22 cellular contexts compared by ENCODE assay signal in genomic region chr16:82763371-82763770, GRCh38.
DNase-seq lines count a peak whose midpoint lies in the region; ATAC-seq, FAIRE-seq and TF ChIP-seq lines count a peak whose summit lies in the region.
"Had no signal": no experiment of that assay in that cellular context is flagged by ENCODE, and none has a peak within 500 bp of the region (broad histone marks: within the 10 kb centered on the region; RNA-seq: fewer than 3 reads in every experiment).

No MANE protein-coding gene starts in this region.

- DNase-seq in HepG2 (ENCODE audit: low spot score): no peak
- DNase-seq in right lobe of liver: no peak
- DNase-seq in ascending aorta (ENCODE audit: low spot score in 2 of 2): no peak
- no peak for DNase-seq in neuronal stem cell (ENCODE audit: low spot score)
- DNase-seq in endothelial cell (ENCODE audit: low spot score): no peak
- DNase-seq in NCI-H1930 (lab: John Stamatoyannopoulos, UW): no peak
- no peak for DNase-seq in H9
- DNase-seq: Caco-2; CD4-positive, CD25-positive, alpha-beta regulatory T cell; CD8-positive, alpha-beta T cell; DMS153; DMS79; EL; GDM1; HFFc6 had no signal

- H2AK5ac ChIP-seq in neuronal stem cell (ENCODE audit: low read depth, low read length): no peak overlapping the region
- no peak overlapping the region for H2AK5ac ChIP-seq in H9 (ENCODE audit: insufficient read length, low read length)

- no TSS peak for BruUV-seq in HepG2 (replicated peaks; lab: Mats Ljungman, UMichigan)

- no peak for TF ChIP-seq RAD21 in HepG2 (CRISPR knock-in tag; IDR thresholded peaks at IDR 0.05)

- H3K9me3 ChIP-seq in HepG2 (ENCODE audit: low read length) (no peaks in the 10 kb centered on the region), right lobe of liver (no peaks in the 10 kb centered on the region), ascending aorta (no peaks in the 10 kb centered on the region), neuronal stem cell (replicated peaks in 1 of 2; ENCODE audit: control insufficient read depth in 2 of 2, insufficient read depth in 1 of 2, low read depth in 1 of 2, low read length in 2 of 2) (no peaks in the 10 kb centered on the region), H9 (ENCODE audit: control insufficient read depth, low read depth, low read length) (no peaks in the 10 kb centered on the region)
- H3K9me3 ChIP-seq: Caco-2, HAP-1 had no signal

- TF ChIP-seq CTCF in HepG2 (CRISPR knock-in tag; IDR thresholded peaks at IDR 0.05) (no peak), right lobe of liver (IDR thresholded peaks at IDR 0.05) (no peak), ascending aorta (IDR thresholded peaks at IDR 0.05) (no peak), endothelial cell (IDR thresholded peaks at IDR 0.05; ENCODE audit: unreplicated experiment) (no peak), H9 (conservative IDR thresholded peaks at IDR 0.05) (no peak)

- H4K8ac ChIP-seq in neuronal stem cell (ENCODE audit: low read depth, low read length) (no peak overlapping the region), H9 (replicated peaks; ENCODE audit: insufficient read length, low read depth, low read length) (no peak overlapping the region)

- H3K27me3 ChIP-seq in HepG2 (ENCODE audit: control insufficient read depth in 1 of 2, insufficient read depth in 2 of 2, low read length in 2 of 2): no peaks in the 10 kb centered on the region
- H3K27me3 ChIP-seq in right lobe of liver: no peaks in the 10 kb centered on the region
- H3K27me3 ChIP-seq in ascending aorta: no peaks in the 10 kb centered on the region
- no peaks in the 10 kb centered on the region for H3K27me3 ChIP-seq in neuronal stem cell (ENCODE audit: control insufficient read depth in 3 of 3, insufficient read depth in 3 of 3, low read depth in 1 of 3, low read length in 3 of 3)
- H3K27me3 ChIP-seq in H9 (ENCODE audit: insufficient read depth, low read length): no peaks in the 10 kb centered on the region
- H3K27me3 ChIP-seq: BLaER1 had no signal

- H3K4me2 ChIP-seq in HepG2 (ENCODE audit: low read depth, low read length) (no peak overlapping the region), neuronal stem cell (ENCODE audit: insufficient read depth, low read length, poor library complexity, severe bottlenecking) (no peak overlapping the region), H9 (ENCODE audit: insufficient read depth, insufficient read length, low read length) (no peak overlapping the region)
- H3K4me2 ChIP-seq: BLaER1, GM23338 had no signal

- H3K4ac ChIP-seq in neuronal stem cell (ENCODE audit: low read length) (no peak overlapping the region), H9 (ENCODE audit: low read depth, low read length) (no peak overlapping the region)

- H3K4me1 ChIP-seq in HepG2 (ENCODE audit: insufficient read depth, low read length) (no peaks in the 10 kb centered on the region), right lobe of liver (peaks cover 0 to 19% (median 0%) of the 10 kb centered on the region in 4 donors), ascending aorta (peaks cover 0 to 35% of the 10 kb centered on the region in 2 donors), neuronal stem cell (ENCODE audit: control insufficient read depth in 2 of 2, insufficient read depth in 1 of 2, low read depth in 1 of 2, low read length in 2 of 2) (no peaks in the 10 kb centered on the region), H9 (ENCODE audit: insufficient read depth, low read length) (no peaks in the 10 kb centered on the region)
- H3K4me1 ChIP-seq: Caco-2, HAP-1 had no signal

- intact Hi-C loops in HepG2 (cut with micrococcal nuclease; ENCODE audit: unreplicated experiment) (no loop called here), right lobe of liver (cut with DNase I) (no loop called here), ascending aorta (cut with DNase I) (loop anchor here (5.0 kb wide), 2 partner anchors 254 to 629 kb away; no protein-coding TSS in a partner anchor)

- H3K14ac ChIP-seq in neuronal stem cell (ENCODE audit: low read length) (no peak overlapping the region), H9 (ENCODE audit: insufficient read depth, low read length) (no peak overlapping the region)

- POLR2A ChIA-PET in HepG2 (lab: Yijun Ruan, JAX): no interaction called here

- H2BK15ac ChIP-seq in neuronal stem cell (ENCODE audit: low read length) (no peak overlapping the region), H9 (ENCODE audit: low read depth, low read length) (no peak overlapping the region)

- H3K4me3 Mint-ChIP-seq in endothelial cell (ENCODE audit: unreplicated experiment) (no peak overlapping the region), H9 (no peak overlapping the region)
- H3K4me3 Mint-ChIP-seq: B cell; CD4-positive, CD25-positive, alpha-beta regulatory T cell; CD8-positive, alpha-beta T cell; GM23338; HFFc6 had no signal

- H3K79me2 ChIP-seq in HepG2 (ENCODE audit: insufficient read depth, low read length) (no peaks in the 10 kb centered on the region), H9 (ENCODE audit: insufficient read depth, low read length) (no peaks in the 10 kb centered on the region)

- FAIRE-seq in HepG2 (lab: Jason Lieb, UNC): no peak
- FAIRE-seq: GM12878, GM19239 had no signal

- H4K91ac ChIP-seq in neuronal stem cell (ENCODE audit: low read depth, low read length, poor library complexity) (no peak overlapping the region), H9 (ENCODE audit: insufficient read length, low read depth, low read length) (no peak overlapping the region)

- H2BK12ac ChIP-seq in neuronal stem cell (ENCODE audit: low read length) (no peak overlapping the region), H9 (ENCODE audit: insufficient read length, low read depth, low read length) (no peak overlapping the region)

- H3K23ac ChIP-seq in neuronal stem cell (ENCODE audit: low read depth, low read length, poor library complexity): no peak overlapping the region
- no peak overlapping the region for H3K23ac ChIP-seq in H9 (ENCODE audit: insufficient read length, low read depth, low read length)

- H3K36me3 Mint-ChIP-seq in endothelial cell (ENCODE audit: low read depth, unreplicated experiment) (no peaks in the 10 kb centered on the region), H9 (ENCODE audit: insufficient read depth in 1 of 3, low read depth in 3 of 3) (peaks cover 0 to 1% (median 0%) of the 10 kb centered on the region in 3 experiments; a peak in 1 of 7 replicates)
- H3K36me3 Mint-ChIP-seq: CD4-positive, CD25-positive, alpha-beta regulatory T cell; CD8-positive, alpha-beta T cell had no signal

- H3K27ac ChIP-seq in HepG2 (ENCODE audit: extremely low read length, insufficient read depth, low read length): no peak overlapping the region
- H3K27ac ChIP-seq in right lobe of liver: no peak overlapping the region
- H3K27ac ChIP-seq in ascending aorta: peak overlapping the region; percentile 78 to 83
- no peak overlapping the region for H3K27ac ChIP-seq in neuronal stem cell (replicated peaks; ENCODE audit: low read length)
- no peak overlapping the region for H3K27ac ChIP-seq in H9 (ENCODE audit: insufficient read length, low read depth, low read length)
- H3K27ac ChIP-seq: BLaER1, C4-2B had no signal

- H3T11ph ChIP-seq in H9 (ENCODE audit: low read length): no peak overlapping the region

- H4K20me1 ChIP-seq in HepG2 (ENCODE audit: insufficient read depth, low read length) (no peaks in the 10 kb centered on the region), H9 (ENCODE audit: control insufficient read depth, insufficient read depth, insufficient read length) (no peaks in the 10 kb centered on the region)
- H4K20me1 ChIP-seq: BLaER1 had no signal

- TF ChIP-seq EP300 in HepG2 (IDR thresholded peaks at IDR 0.05; ENCODE audit: low read depth in 2 of 2, low read length in 2 of 2): no peak
- no peak for TF ChIP-seq EP300 in HepG2 (CRISPR knock-in tag; IDR thresholded peaks at IDR 0.05; ENCODE audit: borderline replicate concordance)

- no peaks in the 10 kb centered on the region for H3K23me2 ChIP-seq in H9 (ENCODE audit: insufficient read length, low read depth, low read length, poor library complexity, severe bottlenecking)

- no peak overlapping the region for H2BK5ac ChIP-seq in neuronal stem cell (ENCODE audit: low read length)
- H2BK5ac ChIP-seq in H9 (ENCODE audit: insufficient read length, low read length): no peak overlapping the region

- H3K79me1 ChIP-seq in neuronal stem cell (ENCODE audit: low read depth, low read length): no peaks in the 10 kb centered on the region
- no peaks in the 10 kb centered on the region for H3K79me1 ChIP-seq in H9 (ENCODE audit: insufficient read depth, low read depth, low read length, poor library complexity, severe bottlenecking)

- no peak overlapping the region for H3K56ac ChIP-seq in H9 (ENCODE audit: insufficient read length, low read depth, low read length)

- H3K18ac ChIP-seq in neuronal stem cell (ENCODE audit: low read length) (no peak overlapping the region), H9 (ENCODE audit: insufficient read length, low read depth, low read length) (no peak overlapping the region)

- peaks cover 1% of the 10 kb centered on the region for H3K27me3 Mint-ChIP-seq in endothelial cell (ENCODE audit: unreplicated experiment)
- peaks cover 4% of the 10 kb centered on the region for H3K27me3 Mint-ChIP-seq in H9 (ENCODE audit: low read depth)

- H4K5ac ChIP-seq in H9 (ENCODE audit: insufficient read length, low read depth, low read length): no peak overlapping the region

- H3K4me3 ChIP-seq in HepG2 (replicated peaks in 1 of 3; ENCODE audit: insufficient read depth in 1 of 3, low read depth in 2 of 3, low read length in 3 of 3): no peak overlapping the region
- no peak overlapping the region for H3K4me3 ChIP-seq in right lobe of liver
- H3K4me3 ChIP-seq in ascending aorta: no peak overlapping the region
- H3K4me3 ChIP-seq in neuronal stem cell (ENCODE audit: low read length in 2 of 2): no peak overlapping the region
- H3K4me3 ChIP-seq: BLaER1, GM12878, GM23338, HAP-1 had no signal

- no peaks in the 10 kb centered on the region for H3K4me1 Mint-ChIP-seq in endothelial cell (ENCODE audit: unreplicated experiment)
- peaks cover 7 to 9% of the 10 kb centered on the region in 2 experiments for H3K4me1 Mint-ChIP-seq in H9

- H3K9ac ChIP-seq in HepG2 (ENCODE audit: insufficient read depth, low read depth, low read length): no peak overlapping the region
- peak overlapping the region; percentile 33 for H3K9ac ChIP-seq in neuronal stem cell (ENCODE audit: low read depth, low read length, poor library complexity)
- H3K9ac ChIP-seq in H9 (ENCODE audit: extremely low read depth, insufficient read length, low read length): no peak overlapping the region
- H3K9ac ChIP-seq: BLaER1 had no signal

- H2AFZ ChIP-seq in HepG2 (ENCODE audit: low read length) (no peak overlapping the region), neuronal stem cell (ENCODE audit: low read length) (no peak overlapping the region), H9 (ENCODE audit: low read length) (no peak overlapping the region)
- H2AFZ ChIP-seq: GM23338 had no signal

- CTCF ChIA-PET in HepG2 (lab: Yijun Ruan, JAX; ENCODE audit: low intra/inter-chr PET ratio, low total read pairs): no interaction called here

- H3K27ac Mint-ChIP-seq in endothelial cell (ENCODE audit: unreplicated experiment) (no peak overlapping the region), H9 (no peak overlapping the region)
- H3K27ac Mint-ChIP-seq: B cell; CD4-positive, CD25-positive, alpha-beta regulatory T cell; CD8-positive, alpha-beta T cell; GM23338; HFFc6 had no signal

- H2BK120ac ChIP-seq in neuronal stem cell (ENCODE audit: low read depth, low read length) (no peak overlapping the region), H9 (ENCODE audit: low read depth, low read length, poor library complexity, severe bottlenecking) (no peak overlapping the region)

- no peaks in the 10 kb centered on the region for H3K36me3 ChIP-seq in HepG2 (replicated peaks in 1 of 2; ENCODE audit: control insufficient read depth in 1 of 2, insufficient read depth in 2 of 2, low read length in 2 of 2)
- no peaks in the 10 kb centered on the region for H3K36me3 ChIP-seq in right lobe of liver
- no peaks in the 10 kb centered on the region for H3K36me3 ChIP-seq in ascending aorta
- H3K36me3 ChIP-seq in neuronal stem cell (replicated peaks in 1 of 2; ENCODE audit: control insufficient read depth in 2 of 2, insufficient read depth in 2 of 2, low read length in 2 of 2): no peaks in the 10 kb centered on the region
- H3K36me3 ChIP-seq: BLaER1, HAP-1 had no signal

- TF ChIP-seq POLR2A in HepG2 (IDR thresholded peaks at IDR 0.05; ENCODE audit: insufficient read depth in 1 of 2, low read depth in 2 of 2, low read length in 2 of 2) (no peak), right lobe of liver (IDR thresholded peaks at IDR 0.05) (no peak)

- H2BK20ac ChIP-seq in H9 (ENCODE audit: low read depth, low read length, poor library complexity, severe bottlenecking): no peak overlapping the region

- H3K9me3 Mint-ChIP-seq in endothelial cell (ENCODE audit: unreplicated experiment) (no peaks in the 10 kb centered on the region), H9 (peaks cover 0 to under 1% of the 10 kb centered on the region in 2 experiments; a peak in 1 of 5 replicates)
- H3K9me3 Mint-ChIP-seq: CD8-positive, alpha-beta T cell; GM23338; HFFc6 had no signal

- in situ Hi-C loops in HepG2 (cut with HindIII; ENCODE audit: extremely low pct_ligation_motif_present, low pct_unique_long_range_greater_than_20kb): no loop called here

- ATAC-seq in HepG2: no peak
- no peak for ATAC-seq in right lobe of liver
- ATAC-seq: CD8-positive, alpha-beta T cell; GM12878; GM23338 had no signal

- 11% methylated on average over 2 of the region's 2 CpGs for WGBS in HepG2 (ENCODE audit: low lambda C conversion rate)
- 83% methylated on average over 2 of the region's 2 CpGs for WGBS in right lobe of liver (ENCODE audit: insufficient coverage, low coverage, low lambda C conversion rate, missing lambda C conversion rate)
- no CpG with 5 or more reads among the region's 2 CpGs for WGBS in neuronal stem cell (ENCODE audit: extremely low coverage in 2 of 2, insufficient read length in 2 of 2, insufficient replicate concordance in 1 of 2), 2 donors
- no CpG with 5 or more reads among the region's 2 CpGs for WGBS in H9 (ENCODE audit: extremely low coverage, insufficient read length, low lambda C conversion rate)

Comparison
In these comparisons a context has a peak if more than half of its experiments do, and no peak if none do; other contexts are left out.
1. H3K27ac ChIP-seq: peak in ascending aorta (2 of 2); none in HepG2 (single experiment), right lobe of liver (0 of 3), neuronal stem cell (single experiment) and H9 (single experiment).